In the genomic region with DNA sequence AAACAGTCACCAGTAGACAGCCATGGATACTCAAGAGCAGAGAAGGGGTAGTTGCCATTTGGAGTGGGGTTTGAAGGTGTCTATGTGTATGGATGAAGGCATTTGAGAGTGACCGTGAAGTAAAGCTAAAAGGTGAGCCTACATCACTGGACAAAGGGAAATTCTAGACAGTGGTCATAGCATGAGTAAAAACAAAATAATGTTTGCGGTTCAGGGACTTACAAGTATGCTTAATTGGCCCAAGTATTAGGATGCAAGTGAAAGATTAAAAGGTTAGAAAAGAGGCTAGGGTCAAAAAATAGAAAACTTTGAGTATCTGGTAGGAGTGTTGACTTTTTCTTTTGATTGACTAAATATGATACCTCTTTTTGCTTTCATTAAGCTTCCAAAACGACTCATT, we compare ENCODE assay signal across 19 cellular contexts.
"Had no signal": no experiment of that assay in that cellular context is flagged by ENCODE, and none has a peak within 500 bp of the region (broad histone marks: within the 10 kb centered on the region; RNA-seq: fewer than 3 reads in every experiment).

No MANE protein-coding gene starts in this region.

- H3K4me1 ChIP-seq: body of pancreas, left lung, spleen had no signal

- H3K27ac ChIP-seq: body of pancreas, cardiac muscle cell, epithelial cell of prostate, left lung, spleen, WERI-Rb-1 had no signal

- ATAC-seq: activated CD8-positive, alpha-beta T cell treated with anti-CD3 and anti-CD28 coated beads, Interleukin-2, amount 10 ng/mL, durations not matched to agents 7 days and 5 days; body of pancreas; left lung had no signal

- DNase-seq: activated CD4-positive, alpha-beta T cell treated with anti-CD3 and anti-CD28 coated beads, Interleukin-2, amount 10 ng/mL, durations not matched to agents 7 days and 5 days; activated CD4-positive, CD25-positive, alpha-beta regulatory T cell treated with anti-CD3 and anti-CD28 coated beads, Interleukin-2, amount 50 U/mL, for 72 hours; activated CD8-positive, alpha-beta T cell treated with anti-CD3 and anti-CD28 coated beads, Interleukin-2, amount 10 ng/mL, durations not matched to agents 7 days and 5 days; activated gamma-delta T cell treated with Interleukin-2 at 50 U/mL for 16 hours; activated T-cell treated with anti-CD3 and anti-CD28 coated beads, Interleukin-2, amount 50 U/mL, for 1 hour; body of pancreas; left lung; naive B cell; nucleus accumbens; posterior cingulate gyrus; retina; spleen; stimulated activated CD4-positive, alpha-beta T cell treated with anti-CD3 and anti-CD28 coated beads, Interleukin-4, amount 100 ng/mL, for 1 hour; stimulated activated naive CD4-positive, alpha-beta T cell treated with Interleukin-2 at 50 U/mL for 16 hours; tibial artery; WERI-Rb-1 had no signal

- H3K27me3 ChIP-seq: body of pancreas, cardiac muscle cell, left lung, spleen, tibial artery had no signal

- H3K9me3 ChIP-seq: body of pancreas, left lung, tibial artery had no signal

- H3K36me3 ChIP-seq: cardiac muscle cell, left lung, spleen, tibial artery, WERI-Rb-1 had no signal

- H3K4me3 ChIP-seq: body of pancreas, cardiac muscle cell, left lung, lung, spleen, tibial artery had no signal
